8 cellular contexts compared by ENCODE assay signal in the genomic region with DNA sequence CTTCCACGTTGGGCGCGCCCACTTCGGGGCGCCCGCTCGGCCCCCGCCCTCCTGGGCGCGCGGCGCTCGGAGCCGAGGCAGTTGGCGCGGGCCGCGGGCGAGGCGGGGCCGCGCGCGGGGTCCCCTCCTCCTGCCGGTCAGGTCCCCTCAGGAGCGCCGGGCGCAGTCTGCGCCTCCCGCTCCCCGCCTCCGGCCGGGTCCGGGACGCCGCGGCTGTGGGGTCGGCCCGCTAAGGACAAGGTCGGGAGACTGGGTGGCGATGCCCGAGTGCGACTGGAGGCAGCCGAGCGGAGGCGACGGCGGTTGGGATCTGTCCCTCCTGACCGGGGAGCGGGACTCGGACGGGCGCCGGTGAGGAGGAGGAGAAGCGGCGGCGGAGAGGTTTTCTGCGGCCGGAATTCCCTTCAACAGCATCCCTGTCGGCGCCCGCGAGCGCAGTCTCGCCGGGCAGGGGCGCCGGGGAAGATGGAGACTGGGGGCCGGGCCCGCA.
A peak's percentile ranks its signal among the peaks of the same experiment; 100 is the strongest.
DNase-seq lines count a peak whose midpoint lies in the region; ATAC-seq lines count a peak whose summit lies in the region.

A gene with protein sequence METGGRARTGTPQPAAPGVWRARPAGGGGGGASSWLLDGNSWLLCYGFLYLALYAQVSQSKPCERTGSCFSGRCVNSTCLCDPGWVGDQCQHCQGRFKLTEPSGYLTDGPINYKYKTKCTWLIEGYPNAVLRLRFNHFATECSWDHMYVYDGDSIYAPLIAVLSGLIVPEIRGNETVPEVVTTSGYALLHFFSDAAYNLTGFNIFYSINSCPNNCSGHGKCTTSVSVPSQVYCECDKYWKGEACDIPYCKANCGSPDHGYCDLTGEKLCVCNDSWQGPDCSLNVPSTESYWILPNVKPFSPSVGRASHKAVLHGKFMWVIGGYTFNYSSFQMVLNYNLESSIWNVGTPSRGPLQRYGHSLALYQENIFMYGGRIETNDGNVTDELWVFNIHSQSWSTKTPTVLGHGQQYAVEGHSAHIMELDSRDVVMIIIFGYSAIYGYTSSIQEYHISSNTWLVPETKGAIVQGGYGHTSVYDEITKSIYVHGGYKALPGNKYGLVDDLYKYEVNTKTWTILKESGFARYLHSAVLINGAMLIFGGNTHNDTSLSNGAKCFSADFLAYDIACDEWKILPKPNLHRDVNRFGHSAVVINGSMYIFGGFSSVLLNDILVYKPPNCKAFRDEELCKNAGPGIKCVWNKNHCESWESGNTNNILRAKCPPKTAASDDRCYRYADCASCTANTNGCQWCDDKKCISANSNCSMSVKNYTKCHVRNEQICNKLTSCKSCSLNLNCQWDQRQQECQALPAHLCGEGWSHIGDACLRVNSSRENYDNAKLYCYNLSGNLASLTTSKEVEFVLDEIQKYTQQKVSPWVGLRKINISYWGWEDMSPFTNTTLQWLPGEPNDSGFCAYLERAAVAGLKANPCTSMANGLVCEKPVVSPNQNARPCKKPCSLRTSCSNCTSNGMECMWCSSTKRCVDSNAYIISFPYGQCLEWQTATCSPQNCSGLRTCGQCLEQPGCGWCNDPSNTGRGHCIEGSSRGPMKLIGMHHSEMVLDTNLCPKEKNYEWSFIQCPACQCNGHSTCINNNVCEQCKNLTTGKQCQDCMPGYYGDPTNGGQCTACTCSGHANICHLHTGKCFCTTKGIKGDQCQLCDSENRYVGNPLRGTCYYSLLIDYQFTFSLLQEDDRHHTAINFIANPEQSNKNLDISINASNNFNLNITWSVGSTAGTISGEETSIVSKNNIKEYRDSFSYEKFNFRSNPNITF (N-terminal part only) (plus strand): TSS at position 80 of the 490 bp plus-strand sequence. CDS start 386 bp downstream, at position 466.

- no peaks in the 10 kb centered on the region for H3K9me3 Mint-ChIP-seq in stimulated activated effector memory CD8-positive, alpha-beta T cell treated with anti-CD3 and anti-CD28 coated beads, Interleukin-12 subunit alpha, Interleukin-12 subunit beta, amount 100 ng/mL, for 72 hours

- in situ Hi-C loops in T47D (cut with HindIII; ENCODE audit: low pct_unique_long_range_greater_than_20kb, low sequenced_read_pairs): no loop called here

- no peak within 1 kb of the TSS for H3K27ac Mint-ChIP-seq in stimulated activated effector memory CD8-positive, alpha-beta T cell treated with anti-CD3 and anti-CD28 coated beads, Interleukin-12 subunit alpha, Interleukin-12 subunit beta, amount 100 ng/mL, for 72 hours

- peak; percentile 26 for DNase-seq in AG08395 (ENCODE audit: low spot score)
- peak; percentile 62 for DNase-seq in NCI-H510A (lab: John Stamatoyannopoulos, UW)
- DNase-seq in T47D (ENCODE audit: low read depth in 1 of 2, low spot score in 1 of 2): peak; percentile 21 to 24
- peak; percentile 79 for DNase-seq in islet precursor cell
- DNase-seq in stimulated activated effector memory CD8-positive, alpha-beta T cell treated with anti-CD3 and anti-CD28 coated beads, Interleukin-12 subunit alpha, Interleukin-12 subunit beta, amount 100 ng/mL, for 72 hours (ENCODE audit: low spot score in 2 of 2): peak; percentile 7 to 54
- DNase-seq in RKO (ENCODE audit: low spot score): no peak

- peak within 1 kb of the TSS; percentile 70 for H3K4me3 Mint-ChIP-seq in stimulated activated effector memory CD8-positive, alpha-beta T cell treated with anti-CD3 and anti-CD28 coated beads, Interleukin-12 subunit alpha, Interleukin-12 subunit beta, amount 100 ng/mL, for 72 hours

- peak; percentile 74 for ATAC-seq in GM18511 (IDR thresholded peaks at IDR 0.05; ENCODE audit: unreplicated experiment)
- peak; percentile 67 for ATAC-seq in HG02885 (IDR thresholded peaks at IDR 0.05; ENCODE audit: poor library complexity, unreplicated experiment)
- peak; percentile 68 for ATAC-seq in stimulated activated effector memory CD8-positive, alpha-beta T cell treated with anti-CD3 and anti-CD28 coated beads, Interleukin-12 subunit alpha, Interleukin-12 subunit beta, amount 100 ng/mL, for 72 hours

- peaks cover 11% of the 10 kb centered on the region for H3K4me1 Mint-ChIP-seq in stimulated activated effector memory CD8-positive, alpha-beta T cell treated with anti-CD3 and anti-CD28 coated beads, Interleukin-12 subunit alpha, Interleukin-12 subunit beta, amount 100 ng/mL, for 72 hours

- no peaks in the 10 kb centered on the region for H3K36me3 Mint-ChIP-seq in stimulated activated effector memory CD8-positive, alpha-beta T cell treated with anti-CD3 and anti-CD28 coated beads, Interleukin-12 subunit alpha, Interleukin-12 subunit beta, amount 100 ng/mL, for 72 hours
